7 cellular contexts compared by ENCODE assay signal in genomic region chr3:141231101-141231922, GRCh38. TPM values are rescaled to one million over a fixed set of nuclear protein-coding genes. Genes with fewer than 3 reads are reported as not detected.
DNase-seq lines count a peak whose midpoint lies in the region; ATAC-seq and TF ChIP-seq lines count a peak whose summit lies in the region.

PXYLP1 (plus strand) TSS chr3:141231825; CDS start chr3:141260176, 28,351 bp downstream.

- peak within 1 kb of the TSS; percentile 94 for H3K4me3 Mint-ChIP-seq in T-helper 2 cell treated with Interferon-gamma antibody and Interleukin-4, amounts not matched to agents 5 μg/mL and 100 μg/mL, for 36 hours

- WGBS in sigmoid colon, 2 donors: 0 to 1% methylated on average over 87 of the region's 87 CpGs

- no peaks in the 10 kb centered on the region for H3K27me3 ChIP-seq in sigmoid colon

- H3K9me3 ChIP-seq in sigmoid colon: no peaks in the 10 kb centered on the region

- H3K36me3 Mint-ChIP-seq in T-helper 2 cell treated with Interferon-gamma antibody and Interleukin-4, amounts not matched to agents 5 μg/mL and 100 μg/mL, for 36 hours (ENCODE audit: low read depth): peaks cover 17% of the 10 kb centered on the region

- TF ChIP-seq POLR2A in sigmoid colon (IDR thresholded peaks at IDR 0.05): peak; percentile 33 to 52

- peaks cover 56% of the 10 kb centered on the region for H3K4me1 Mint-ChIP-seq in T-helper 2 cell treated with Interferon-gamma antibody and Interleukin-4, amounts not matched to agents 5 μg/mL and 100 μg/mL, for 36 hours (ENCODE audit: low read depth)

- H3K4me3 ChIP-seq in astrocyte of the cerebellum (ENCODE audit: low read depth, low read length) (peak within 1 kb of the TSS; percentile 63), sigmoid colon (peak within 1 kb of the TSS; percentile 80 to 95 (median 92))

- H3K27ac Mint-ChIP-seq in T-helper 2 cell treated with Interferon-gamma antibody and Interleukin-4, amounts not matched to agents 5 μg/mL and 100 μg/mL, for 36 hours: peak within 1 kb of the TSS; percentile 98

- DNase-seq in NCI-H146 treated with DMSO at 0.1 percent for 48 hours (lab: John Stamatoyannopoulos, UW; ENCODE audit: unreplicated experiment): peak; percentile 90
- peak; percentile 96 for DNase-seq in T-helper 2 cell treated with Interferon-gamma antibody and Interleukin-4, amounts not matched to agents 5 μg/mL and 100 μg/mL, for 36 hours (ENCODE audit: low spot score)
- peak; percentile 57 for DNase-seq in astrocyte of the cerebellum (ENCODE audit: low read depth)
- peak; percentile 21 to 95 (median 80) for DNase-seq in hypothalamus (lab: John Stamatoyannopoulos, UW)
- peak; percentile 96 for DNase-seq in sigmoid colon

- peaks cover 0 to 24% (median 15%) of the 10 kb centered on the region in 4 donors for H3K4me1 ChIP-seq in sigmoid colon

- H3K9me3 Mint-ChIP-seq in T-helper 2 cell treated with Interferon-gamma antibody and Interleukin-4, amounts not matched to agents 5 μg/mL and 100 μg/mL, for 36 hours: peaks cover 3% of the 10 kb centered on the region

- in situ Hi-C loops in astrocyte of the cerebellum (cut with HindIII; ENCODE audit: low sequenced_read_pairs): no loop called here

- intact Hi-C loops in sigmoid colon (cut with DNase I): loop anchor here (1.0 to 5.0 kb wide), 2 partner anchors 48 to 226 kb away; no protein-coding TSS in a partner anchor

- H3K27me3 Mint-ChIP-seq in T-helper 2 cell treated with Interferon-gamma antibody and Interleukin-4, amounts not matched to agents 5 μg/mL and 100 μg/mL, for 36 hours (ENCODE audit: low read depth): peaks cover 4% of the 10 kb centered on the region

- TF ChIP-seq CTCF in astrocyte of the cerebellum (IDR thresholded peaks at IDR 0.05; ENCODE audit: low read depth, low read length, missing control alignments) (peak; percentile 39), sigmoid colon (IDR thresholded peaks at IDR 0.05) (peak in 1 of 4 experiments; percentile 61)

- peak; percentile 97 for ATAC-seq in GM18498 (IDR thresholded peaks at IDR 0.05; ENCODE audit: unreplicated experiment)
- ATAC-seq in HG02840 (IDR thresholded peaks at IDR 0.05; ENCODE audit: low FRiP score, unreplicated experiment): peak; percentile 92

- TF ChIP-seq EP300 in sigmoid colon (IDR thresholded peaks at IDR 0.05): no peak

- H3K36me3 ChIP-seq in sigmoid colon: peaks cover 0 to 5% (median 0%) of the 10 kb centered on the region in 4 donors

- peak within 1 kb of the TSS; percentile 86 to 93 (median 90) for H3K27ac ChIP-seq in sigmoid colon

RNA-seq across cellular contexts. Expression of gene PXYLP1, which starts in this region (rescaled TPM):
- total RNA-seq in sigmoid colon: 10 to 100 TPM in 1 of 4 donors, 1 to 10 TPM in 3; 5.7 to 12.2 (median 7.5) TPM
- polyA plus RNA-seq in sigmoid colon: 1 to 10 TPM; 2.4 to 7.5 (median 3.5) TPM

Comparison
In these comparisons a context has a peak if more than half of its experiments do, and no peak if none do; other contexts are left out.
1. Peak in every context shown above with its lines: DNase-seq, ATAC-seq, H3K4me3 ChIP-seq and H3K27ac ChIP-seq.